Comparison of ENCODE assay signal across 9 cellular contexts in the genomic region with DNA sequence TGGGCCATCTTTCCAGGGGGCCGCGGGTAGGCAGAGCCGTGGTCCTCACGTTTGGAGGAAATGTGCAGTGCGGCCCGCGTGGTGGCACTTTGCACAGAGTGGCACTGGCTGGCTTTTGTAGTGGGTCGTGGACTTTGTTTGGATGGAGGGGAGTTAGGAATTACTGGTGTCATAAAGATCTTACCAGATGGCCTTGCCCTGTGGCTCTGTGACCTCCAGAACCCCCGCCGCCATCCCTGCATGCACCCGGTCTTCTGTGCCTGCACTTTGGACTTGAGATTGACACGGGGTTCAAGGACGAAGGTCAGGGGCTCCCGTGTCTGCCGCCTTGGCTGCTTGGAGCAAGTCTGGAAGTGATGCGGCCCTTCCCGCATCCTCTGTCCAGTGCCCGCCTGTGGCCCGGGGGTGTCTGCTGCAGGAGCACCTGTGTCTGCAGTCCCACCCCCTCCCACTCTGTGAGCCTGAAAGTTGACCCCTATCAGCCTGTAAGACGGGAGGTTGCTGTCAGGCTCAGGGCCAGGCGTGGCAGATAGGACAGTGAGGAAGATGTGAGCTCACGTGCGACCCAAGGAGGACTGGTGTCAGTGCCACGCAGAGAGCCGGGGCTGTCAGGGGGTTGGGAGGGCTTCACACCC. TPM values are rescaled to one million over a fixed set of nuclear protein-coding genes. Genes with fewer than 3 reads are reported as not detected.
A peak's percentile ranks its signal among the peaks of the same experiment; 100 is the strongest.
DNase-seq lines count a peak whose midpoint lies in the region; ATAC-seq, FAIRE-seq and TF ChIP-seq lines count a peak whose summit lies in the region.
"Had no signal": no experiment of that assay in that cellular context is flagged by ENCODE, and none has a peak within 500 bp of the region (broad histone marks: within the 10 kb centered on the region; RNA-seq: fewer than 3 reads in every experiment).

No MANE protein-coding gene starts in this region.

- H3K79me2 ChIP-seq in astrocyte (ENCODE audit: insufficient read depth, low read length) (peaks cover 69% of the 10 kb centered on the region), MM.1S (ENCODE audit: low read length) (no peaks in the 10 kb centered on the region)

- H3F3A ChIP-seq in MM.1S (ENCODE audit: insufficient read depth, low read length) = no peaks in the 10 kb centered on the region

- no peaks in the 10 kb centered on the region for H3K27me3 ChIP-seq in astrocyte (ENCODE audit: insufficient read depth, low read length)
- peaks cover 81% of the 10 kb centered on the region for H3K27me3 ChIP-seq in MM.1S (replicated peaks; ENCODE audit: insufficient read depth, low read length)
- H3K27me3 ChIP-seq in effector memory CD4-positive, alpha-beta T cell (replicated peaks; ENCODE audit: control insufficient read depth, insufficient read depth, low read length, poor library complexity, severe bottlenecking) = peaks cover 16% of the 10 kb centered on the region

- peak overlapping the region; percentile 83 for H3K27ac Mint-ChIP-seq in astrocyte (ENCODE audit: unreplicated experiment)
- no peak overlapping the region for H3K27ac Mint-ChIP-seq in stimulated activated naive B cell treated with anti-CD40 and anti-IgM and Interleukin-4, amounts not matched to agents 10 μg/mL and 1 μg/mL and 100 μg/mL, for 72 hours

- peaks cover 6% of the 10 kb centered on the region; the same call in 1 of the 2 replicates for H3K4me1 ChIP-seq in HEK293 (ENCODE audit: control insufficient read depth, insufficient read depth, low read length)
- H3K4me1 ChIP-seq in astrocyte (ENCODE audit: insufficient read depth, low read length) = peaks cover 25% of the 10 kb centered on the region
- H3K4me1 ChIP-seq in MM.1S (ENCODE audit: low read length) = 0 out of 2 replicates have a peak, but pooled peaks cover 4% of the 10 kb centered on the region
- peaks cover 30% of the 10 kb centered on the region for H3K4me1 ChIP-seq in effector memory CD4-positive, alpha-beta T cell (ENCODE audit: control insufficient read depth, insufficient read depth, low read length, poor library complexity, severe bottlenecking)

- peak; percentile 9 for ATAC-seq in left colon
- no peak for ATAC-seq in stimulated activated naive B cell treated with anti-CD40 and anti-IgM and Interleukin-4, amounts not matched to agents 10 μg/mL and 1 μg/mL and 100 μg/mL, for 72 hours (replicated peaks)

- H3K4me1 Mint-ChIP-seq in astrocyte (ENCODE audit: low read depth, unreplicated experiment) = peaks cover 12% of the 10 kb centered on the region
- peaks cover 22 to 39% of the 10 kb centered on the region in 2 donors for H3K4me1 Mint-ChIP-seq in stimulated activated naive B cell treated with anti-CD40 and anti-IgM and Interleukin-4, amounts not matched to agents 10 μg/mL and 1 μg/mL and 100 μg/mL, for 72 hours

- H3K9me3 ChIP-seq in HEK293 (ENCODE audit: control insufficient read depth, insufficient read depth, low read depth, low read length) = no peaks in the 10 kb centered on the region
- H3K9me3 ChIP-seq in astrocyte (ENCODE audit: insufficient read depth, low read depth, low read length) = no peaks in the 10 kb centered on the region
- H3K9me3 ChIP-seq in MM.1S (replicated peaks; ENCODE audit: insufficient read depth, low read length) = no peaks in the 10 kb centered on the region
- H3K9me3 ChIP-seq in effector memory CD4-positive, alpha-beta T cell (ENCODE audit: control insufficient read depth, low read length) = no peaks in the 10 kb centered on the region

- H3K4me3 Mint-ChIP-seq in astrocyte (ENCODE audit: unreplicated experiment) = peak overlapping the region; percentile 86
- peak overlapping the region; percentile 78 to 80 for H3K4me3 Mint-ChIP-seq in stimulated activated naive B cell treated with anti-CD40 and anti-IgM and Interleukin-4, amounts not matched to agents 10 μg/mL and 1 μg/mL and 100 μg/mL, for 72 hours

- H3K4me2 ChIP-seq in astrocyte (ENCODE audit: low read length) (peak overlapping the region; percentile 99), MM.1S (ENCODE audit: low read depth, low read length) (no peak overlapping the region)

- H3K27me3 Mint-ChIP-seq in astrocyte (ENCODE audit: low read depth, unreplicated experiment) = peaks cover 2% of the 10 kb centered on the region
- H3K27me3 Mint-ChIP-seq in stimulated activated naive B cell treated with anti-CD40 and anti-IgM and Interleukin-4, amounts not matched to agents 10 μg/mL and 1 μg/mL and 100 μg/mL, for 72 hours = peaks cover 0 to 10% of the 10 kb centered on the region in 2 donors

- intact Hi-C loops in left colon (cut with DNase I, micrococcal nuclease) = no loop called here

- no peak overlapping the region for H2AFZ ChIP-seq in astrocyte (ENCODE audit: low read depth, low read length)
- H2AFZ ChIP-seq in MM.1S (ENCODE audit: low read length) = no peak overlapping the region

- H4K20me1 ChIP-seq in astrocyte (ENCODE audit: insufficient read depth, low read length) (peaks cover 69% of the 10 kb centered on the region), MM.1S (ENCODE audit: insufficient read depth, low read length) (no peaks in the 10 kb centered on the region)

- CTCF ChIA-PET in HEK293 (lab: Yijun Ruan, JAX) = interaction anchor here (1.1 to 2.2 kb wide), 3 partner anchors 8 to 20 kb away, joined by 4 to 12 read pairs (median 9); no protein-coding TSS in a partner anchor

- H3K36me3 Mint-ChIP-seq in astrocyte (ENCODE audit: low read depth, unreplicated experiment) = no peaks in the 10 kb centered on the region
- no peaks in the 10 kb centered on the region for H3K36me3 Mint-ChIP-seq in stimulated activated naive B cell treated with anti-CD40 and anti-IgM and Interleukin-4, amounts not matched to agents 10 μg/mL and 1 μg/mL and 100 μg/mL, for 72 hours

- H3K27ac ChIP-seq in HEK293 (ENCODE audit: extremely low read depth, low read depth, low read length) = no peak overlapping the region
- H3K27ac ChIP-seq in astrocyte (ENCODE audit: low read depth, low read length) = no peak overlapping the region
- no peak overlapping the region for H3K27ac ChIP-seq in MM.1S (ENCODE audit: low read length)
- H3K27ac ChIP-seq in effector memory CD4-positive, alpha-beta T cell (ENCODE audit: insufficient read depth, low read length, poor library complexity, severe bottlenecking) = no peak overlapping the region

- FAIRE-seq in astrocyte (lab: Jason Lieb, UNC) = no peak

- DNase-seq in astrocyte (ENCODE audit: low read depth) (no peak), left colon (peak in 1 of 2 donors; percentile 41), CD1c-positive myeloid dendritic cell (ENCODE audit: extremely low spot score) (no peak), SIG-M5 treated with dmso at 0.1 percent for 504 hours (lab: John Stamatoyannopoulos, UW; ENCODE audit: unreplicated experiment) (no peak), MM.1S (no peak)
- no peak for DNase-seq in stimulated activated naive B cell treated with anti-CD40 and anti-IgM and Interleukin-4, amounts not matched to agents 10 μg/mL and 1 μg/mL and 100 μg/mL, for 72 hours
- no peak for DNase-seq in effector memory CD4-positive, alpha-beta T cell
- DNase-seq: Karpas-422 had no signal

- no peaks in the 10 kb centered on the region for H3K9me2 ChIP-seq in MM.1S (replicated peaks; ENCODE audit: insufficient read depth, low read length)

- H3K9ac ChIP-seq in astrocyte (ENCODE audit: low read length) = peak overlapping the region; percentile 94
- H3K9ac ChIP-seq in MM.1S (ENCODE audit: low read length) = no peak overlapping the region

- POLR2A ChIA-PET in HEK293 (lab: Yijun Ruan, JAX) = interaction anchor here (0.6 to 0.8 kb wide), 2 partner anchors 12 to 1429 kb away, joined by 3 to 9 read pairs; no protein-coding TSS in a partner anchor

- H3K4me3 ChIP-seq in HEK293 (ENCODE audit: low read depth, low read length) (peak overlapping the region; percentile 78), astrocyte (ENCODE audit: insufficient read depth, low read depth, low read length) (peak overlapping the region; percentile 87), MM.1S (ENCODE audit: low read length) (no peak overlapping the region)
- no peak overlapping the region for H3K4me3 ChIP-seq in effector memory CD4-positive, alpha-beta T cell (ENCODE audit: insufficient read depth, low read depth, low read length, poor library complexity, severe bottlenecking)

- H3K36me3 ChIP-seq in HEK293 (ENCODE audit: control insufficient read depth in 2 of 2, insufficient read depth in 1 of 2, low read length in 2 of 2) = no peaks in the 10 kb centered on the region
- H3K36me3 ChIP-seq in astrocyte (ENCODE audit: insufficient read depth, low read length) = no peaks in the 10 kb centered on the region
- no peaks in the 10 kb centered on the region for H3K36me3 ChIP-seq in MM.1S (replicated peaks; ENCODE audit: insufficient read depth, low read length)
- no peaks in the 10 kb centered on the region for H3K36me3 ChIP-seq in effector memory CD4-positive, alpha-beta T cell (ENCODE audit: control insufficient read depth, insufficient read depth, low read length)

- TF ChIP-seq CTCF in HEK293 (tag by site-specific recombination; IDR thresholded peaks at IDR 0.05) (no peak), astrocyte (IDR thresholded peaks at IDR 0.05; ENCODE audit: insufficient read depth, low read depth, low read length) (no peak), MM.1S (IDR thresholded peaks at IDR 0.05; ENCODE audit: low read length) (no peak)

- no peaks in the 10 kb centered on the region for H3K9me3 Mint-ChIP-seq in astrocyte (ENCODE audit: unreplicated experiment)
- no peaks in the 10 kb centered on the region for H3K9me3 Mint-ChIP-seq in stimulated activated naive B cell treated with anti-CD40 and anti-IgM and Interleukin-4, amounts not matched to agents 10 μg/mL and 1 μg/mL and 100 μg/mL, for 72 hours

TF ChIP-seq in HEK293, 187 proteins besides CTCF, POLR2A, EP300 and RAD21:
- no peak for TF ChIP-seq ZNF510 (tag by site-specific recombination; IDR thresholded peaks at IDR 0.05; ENCODE audit: insufficient replicate concordance)
- TF ChIP-seq SP2 (tag by site-specific recombination; IDR thresholded peaks at IDR 0.05) = peak; percentile 11

RNA-seq across cellular contexts. Expression of a gene that starts 2.2 kb away (rescaled TPM):
- total RNA-seq in astrocyte = 39.9 and 41.0 TPM in 2 replicates
- total RNA-seq in left colon = 100 to 1,000 TPM; 215 to 248 TPM

RNA-seq across cellular contexts. Expression of a gene that starts 34.1 kb away (rescaled TPM):
- total RNA-seq in astrocyte (200 and 210 TPM in 2 replicates), left colon (100 to 1,000 TPM; 427 to 487 TPM)

RNA-seq across cellular contexts. Expression of a gene that starts 39.4 kb away (rescaled TPM):
- total RNA-seq in astrocyte (not detected in 2 replicates), left colon (1 to 10 TPM; 3.0 to 4.8 TPM)

Comparison
In these comparisons a context has a peak if more than half of its experiments do, and no peak if none do; other contexts are left out.
1. H3K4me3 ChIP-seq: peak in HEK293 (single experiment) and astrocyte (single experiment); none in MM.1S (single experiment) and effector memory CD4-positive, alpha-beta T cell (single experiment).